ENCODE assay signal across 16 cellular contexts in genomic region chr1:8687539-8687938, GRCh38.
DNase-seq lines count a peak whose midpoint lies in the region; ATAC-seq and TF ChIP-seq lines count a peak whose summit lies in the region.
"Had no signal": no experiment of that assay in that cellular context is flagged by ENCODE, and none has a peak within 500 bp of the region (broad histone marks: within the 10 kb centered on the region; RNA-seq: fewer than 3 reads in every experiment).

No MANE protein-coding gene starts in this region.

- H3K27me3 ChIP-seq in endocrine pancreas (ENCODE audit: control insufficient read depth, insufficient read depth, low read length) (no peaks in the 10 kb centered on the region), osteoblast (ENCODE audit: insufficient read depth, low read length) (no peaks in the 10 kb centered on the region), MM.1S (replicated peaks; ENCODE audit: insufficient read depth, low read length) (no peaks in the 10 kb centered on the region), mammary epithelial cell (ENCODE audit: insufficient read depth, low read length) (no peaks in the 10 kb centered on the region)
- H3K27me3 ChIP-seq: heart left ventricle had no signal

- intact Hi-C loops in mammary epithelial cell (cut with micrococcal nuclease), result no loop called here

- H3K36me3 ChIP-seq in endocrine pancreas (ENCODE audit: control insufficient read depth, insufficient read depth, low read length) (no peaks in the 10 kb centered on the region), osteoblast (ENCODE audit: insufficient read depth, low read length) (no peaks in the 10 kb centered on the region), MM.1S (replicated peaks; ENCODE audit: insufficient read depth, low read length) (no peaks in the 10 kb centered on the region), mammary epithelial cell (ENCODE audit: insufficient read depth, low read length) (no peaks in the 10 kb centered on the region)
- H3K36me3 ChIP-seq: heart left ventricle had no signal

- H4K20me1 ChIP-seq in osteoblast (ENCODE audit: insufficient read depth, low read length) (peaks cover 19% of the 10 kb centered on the region), MM.1S (ENCODE audit: insufficient read depth, low read length) (no peaks in the 10 kb centered on the region), mammary epithelial cell (ENCODE audit: insufficient read depth, low read length) (no peaks in the 10 kb centered on the region)

- H3K27ac ChIP-seq in osteoblast (ENCODE audit: low read depth, low read length), result peak overlapping the region; percentile 48
- H3K27ac ChIP-seq in MM.1S (ENCODE audit: low read length), result no peak overlapping the region
- no peak overlapping the region for H3K27ac ChIP-seq in mammary epithelial cell (ENCODE audit: insufficient read depth, low read depth, low read length)

- H2AFZ ChIP-seq in osteoblast (ENCODE audit: low read length), result no peak overlapping the region
- no peak overlapping the region for H2AFZ ChIP-seq in MM.1S (ENCODE audit: low read length)
- no peak overlapping the region for H2AFZ ChIP-seq in mammary epithelial cell (ENCODE audit: low read depth, low read length)

- DNase-seq in NCI-H69 (lab: John Stamatoyannopoulos, UW), result peak; percentile 17
- no peak for DNase-seq in osteoblast (ENCODE audit: insufficient read length, low spot score, missing footprints)
- DNase-seq in MM.1S, result no peak
- DNase-seq in mammary epithelial cell, result no peak
- DNase-seq in stimulated activated CD4-positive, alpha-beta T cell treated with anti-CD3 and anti-CD28 coated beads, Interleukin-15, amount 100 ng/mL, for 24 hours, result no peak
- DNase-seq: DMS79; GF-D8; heart left ventricle; mesendoderm; NCI-H187; NCI-H748 treated with DMSO at 0.1 percent for 48 hours; occipital lobe; stimulated activated naive CD4-positive, alpha-beta T cell treated with Interleukin-2 at 50 U/mL for 16 hours had no signal

- H3K9me2 ChIP-seq in MM.1S (replicated peaks; ENCODE audit: insufficient read depth, low read length), result no peaks in the 10 kb centered on the region

- H3K4me3 ChIP-seq in endocrine pancreas (ENCODE audit: control insufficient read depth, insufficient read depth, low read length) (peak overlapping the region; percentile 46), osteoblast (ENCODE audit: insufficient read depth, low read length) (no peak overlapping the region), MM.1S (ENCODE audit: low read length) (no peak overlapping the region), mammary epithelial cell (replicated peaks in 1 of 3; ENCODE audit: insufficient read depth in 1 of 3, low read depth in 2 of 3, low read length in 3 of 3) (no peak overlapping the region)
- H3K4me3 ChIP-seq: heart left ventricle had no signal

- peaks cover 92% of the 10 kb centered on the region for H3K79me2 ChIP-seq in osteoblast (ENCODE audit: insufficient read depth, low read length)
- peaks cover 89% of the 10 kb centered on the region for H3K79me2 ChIP-seq in MM.1S (ENCODE audit: low read length)
- peaks cover 58% of the 10 kb centered on the region for H3K79me2 ChIP-seq in mammary epithelial cell (ENCODE audit: insufficient read depth, low read length)

- BruUV-seq in mammary epithelial cell (replicated peaks; lab: Mats Ljungman, UMichigan), result no TSS peak

- no peak overlapping the region for H3K9ac ChIP-seq in endocrine pancreas (ENCODE audit: control insufficient read depth, insufficient read depth, low read length)
- no peak overlapping the region for H3K9ac ChIP-seq in MM.1S (ENCODE audit: low read length)
- no peak overlapping the region for H3K9ac ChIP-seq in mammary epithelial cell (ENCODE audit: insufficient read depth, low read length)

- CTCF ChIA-PET in mammary epithelial cell (lab: Charles Lee; ENCODE audit: low non-redundant PET), result no interaction called here

- WGBS in mammary epithelial cell (ENCODE audit: low coverage, missing lambda C conversion rate), result 98% methylated on average over 2 of the region's 2 CpGs

- dilution Hi-C loops in mammary epithelial cell (cut with HindIII; ENCODE audit: low sequenced_read_pairs), result no loop called here

- H3K4me1 ChIP-seq in endocrine pancreas (ENCODE audit: control insufficient read depth, insufficient read depth, low read length) (peaks cover 2% of the 10 kb centered on the region), osteoblast (ENCODE audit: insufficient read depth, low read length) (peaks cover 11% of the 10 kb centered on the region), MM.1S (ENCODE audit: low read length) (peaks cover 8% of the 10 kb centered on the region; the same call in 1 of the 2 replicates), mammary epithelial cell (ENCODE audit: insufficient read depth, low read length) (no peaks in the 10 kb centered on the region)

- TF ChIP-seq CTCF in osteoblast (IDR thresholded peaks at IDR 0.05; ENCODE audit: extremely low read depth, low read depth, low read length) (no peak), MM.1S (IDR thresholded peaks at IDR 0.05; ENCODE audit: low read length) (no peak), mammary epithelial cell (conservative IDR thresholded peaks at IDR 0.05 in 1 of 2, IDR thresholded peaks at IDR 0.05 in 1 of 2; ENCODE audit: extremely low read depth in 1 of 2, insufficient read depth in 1 of 2, low read depth in 1 of 2, low read length in 2 of 2) (no peak)

- ATAC-seq in HG03139 (IDR thresholded peaks at IDR 0.05; ENCODE audit: unreplicated experiment), result no peak
- ATAC-seq: WTC11 had no signal

- in situ Hi-C loops in mammary epithelial cell (cut with MboI; ENCODE audit: low sequenced_read_pairs in 2 of 2), result no loop called here

- no peaks in the 10 kb centered on the region for H3F3A ChIP-seq in MM.1S (ENCODE audit: insufficient read depth, low read length)

- H3K9me3 ChIP-seq in endocrine pancreas (ENCODE audit: control insufficient read depth, low read length) (no peaks in the 10 kb centered on the region), osteoblast (ENCODE audit: low read depth, low read length) (no peaks in the 10 kb centered on the region), MM.1S (replicated peaks; ENCODE audit: insufficient read depth, low read length) (no peaks in the 10 kb centered on the region), mammary epithelial cell (replicated peaks; ENCODE audit: insufficient read depth, low read length) (no peaks in the 10 kb centered on the region)

- peak overlapping the region; percentile 73 for H3K4me2 ChIP-seq in osteoblast (ENCODE audit: insufficient read depth, low read length)
- H3K4me2 ChIP-seq in MM.1S (ENCODE audit: low read depth, low read length), result no peak overlapping the region
- H3K4me2 ChIP-seq in mammary epithelial cell (ENCODE audit: insufficient read depth, low read depth, low read length), result no peak overlapping the region
